Comparison of ENCODE assay signal across 14 cellular contexts in genomic region chr6:22320750-22321149, GRCh38. TPM values are rescaled to one million over a fixed set of nuclear protein-coding genes. Genes with fewer than 3 reads are reported as not detected.
A peak's percentile ranks its signal among the peaks of the same experiment; 100 is the strongest.
DNase-seq lines count a peak whose midpoint lies in the region; ATAC-seq and TF ChIP-seq lines count a peak whose summit lies in the region.
"Had no signal": no experiment of that assay in that cellular context is flagged by ENCODE, and none has a peak within 500 bp of the region (broad histone marks: within the 10 kb centered on the region; RNA-seq: fewer than 3 reads in every experiment).

No MANE protein-coding gene starts in this region.

- H3K4me3 ChIP-seq in fibroblast of mammary gland (ENCODE audit: control insufficient read depth, low read depth, low read length) (no peak overlapping the region), skeletal muscle cell (ENCODE audit: low read depth, low read length) (no peak overlapping the region)
- H3K4me3 ChIP-seq: stomach had no signal

- no peak for TF ChIP-seq CTCF in fibroblast of mammary gland (conservative IDR thresholded peaks at IDR 0.05; ENCODE audit: control insufficient read depth, insufficient read depth, low read depth, low read length)

- DNase-seq in GM04504 (ENCODE audit: low read depth) (peak; percentile 38), RPMI7951 (ENCODE audit: low read depth) (peak; percentile 88), fibroblast of mammary gland (ENCODE audit: low read depth) (peak; percentile 89), skeletal muscle cell (ENCODE audit: low read depth) (peak; percentile 65), hippocampal formation (lab: John Stamatoyannopoulos, UW) (no peak), NCI-H1436 treated with DMSO at 0.1 percent for 48 hours (lab: John Stamatoyannopoulos, UW) (no peak), germinal center (ENCODE audit: low spot score) (no peak)
- DNase-seq: DMS 273 treated with DMSO at 0.1 percent for 48 hours, Right ventricle myocardium superior, stomach had no signal

- no peak for ATAC-seq in HG03025 (IDR thresholded peaks at IDR 0.05; ENCODE audit: low FRiP score, unreplicated experiment)
- ATAC-seq: natural killer cell treated with Interleukin-12 subunit alpha and Interleukin-12 subunit beta and Interleukin-15 and Interleukin-18, amount 100 ng/mL, for 72 hours had no signal

RNA-seq across cellular contexts. Expression of gene PRL, which starts 23.9 kb away (rescaled TPM):
- not detected in 2 replicates for total RNA-seq in RPMI7951 (2014; rRNA removed; shearing (Covaris generic))
- total RNA-seq: activated T-helper 2 cell treated with anti-CD3 and anti-CD28 coated beads, Interferon-gamma antibody, Interleukin-2, Interleukin-4, amounts not matched to agents 10 μg/mL and 5 μg/mL and 100 μg/mL, durations not matched to agents 14 hours and 24 hours and 36 hours; dermis microvascular lymphatic vessel endothelial cell; natural killer cell treated with Interleukin-12 subunit alpha and Interleukin-12 subunit beta and Interleukin-15 and Interleukin-18, amount 100 ng/mL, for 72 hours; Right ventricle myocardium superior; stomach had no signal

Comparison
In these comparisons a context has a peak if more than half of its experiments do, and no peak if none do; other contexts are left out.
1. DNase-seq: peak in GM04504 (single experiment), RPMI7951 (single experiment), fibroblast of mammary gland (single experiment) and skeletal muscle cell (single experiment); none in hippocampal formation (0 of 2), NCI-H1436 treated with DMSO at 0.1 percent for 48 hours (single experiment) and germinal center (single experiment).